Comparison of ENCODE assay signal across 9 cellular contexts in genomic region chr9:133113163-133113927, GRCh38. TPM values are rescaled to one million over a fixed set of nuclear protein-coding genes. Genes with fewer than 3 reads are reported as not detected.
DNase-seq lines count a peak whose midpoint lies in the region; ATAC-seq and TF ChIP-seq lines count a peak whose summit lies in the region.
"Had no signal": no experiment of that assay in that cellular context is flagged by ENCODE, and none has a peak within 500 bp of the region (broad histone marks: within the 10 kb centered on the region; RNA-seq: fewer than 3 reads in every experiment).

No MANE protein-coding gene starts in this region.

- TF ChIP-seq CTCF in heart right ventricle (IDR thresholded peaks at IDR 0.05) (no peak), sigmoid colon (IDR thresholded peaks at IDR 0.05) (no peak), PC-9 (conservative IDR thresholded peaks at IDR 0.05) (no peak)

- H3K9me2 ChIP-seq in PC-9 (ENCODE audit: insufficient read depth): no peaks in the 10 kb centered on the region

- peaks cover 5 to 48% (median 14%) of the 10 kb centered on the region in 9 donors for H3K36me3 ChIP-seq in heart right ventricle
- H3K36me3 ChIP-seq in sigmoid colon: peaks cover 11 to 37% (median 24%) of the 10 kb centered on the region in 4 donors
- H3K36me3 ChIP-seq in PC-9 (ENCODE audit: low read depth): no peaks in the 10 kb centered on the region

- H3K4me3 Mint-ChIP-seq in activated CD8-positive, alpha-beta T cell treated with anti-CD3 and anti-CD28 coated beads, Interleukin-2, amount 10 ng/mL, durations not matched to agents 7 days and 5 days: no peak overlapping the region

- H3K27me3 ChIP-seq in heart right ventricle: no peaks in the 10 kb centered on the region
- H3K27me3 ChIP-seq in sigmoid colon: no peaks in the 10 kb centered on the region
- H3K27me3 ChIP-seq in PC-9 (ENCODE audit: insufficient read depth, low read depth): no peaks in the 10 kb centered on the region

- POLR2A ChIA-PET in activated CD8-positive, alpha-beta T cell treated with anti-CD3 and anti-CD28 coated beads, Interleukin-2, amount 10 ng/mL, durations not matched to agents 7 days and 5 days (lab: Charles Lee): interaction anchor here (0.8 kb wide), 1 partner anchor 21 kb away, joined by 3 read pairs; no protein-coding TSS in a partner anchor
- POLR2A ChIA-PET in PC-9 (lab: Charles Lee; ENCODE audit: unreplicated experiment): interaction anchor here (1.0 kb wide), 1 partner anchor 22 kb away, joined by 4 read pairs; no protein-coding TSS in a partner anchor

- no peak for TF ChIP-seq POLR2A in sigmoid colon (IDR thresholded peaks at IDR 0.05)

- peak overlapping the region; percentile 69 for H3K27ac Mint-ChIP-seq in activated CD8-positive, alpha-beta T cell treated with anti-CD3 and anti-CD28 coated beads, Interleukin-2, amount 10 ng/mL, durations not matched to agents 7 days and 5 days

- WGBS in heart right ventricle, 2 donors: 39 to 53% methylated on average over 19 of the region's 19 CpGs
- 61 to 82% methylated on average over 19 of the region's 19 CpGs for whole genome bisulfite sequencing in sigmoid colon, 2 donors

- intact Hi-C loops in heart right ventricle (cut with DNase I): no loop called here
- intact Hi-C loops in sigmoid colon (cut with DNase I): no loop called here
- intact Hi-C loops in PC-9 (cut with micrococcal nuclease; ENCODE audit: unreplicated experiment): no loop called here

- H3K4me3 ChIP-seq in heart right ventricle: peak overlapping the region in 5 of 10 donors; percentile 2 to 34 (median 16)
- peak overlapping the region in 1 of 4 donors; percentile 27 for H3K4me3 ChIP-seq in sigmoid colon
- H3K4me3 ChIP-seq in PC-9: no peak overlapping the region

- H3K4me2 ChIP-seq in PC-9: no peak overlapping the region

- no TSS peak for BruUV-seq in PC-9 (replicated peaks; lab: Mats Ljungman, UMichigan)

- H3K27ac ChIP-seq in heart right ventricle (peak overlapping the region; percentile 33 to 96 (median 80)), sigmoid colon (peak overlapping the region; percentile 72 to 94 (median 82)), PC-9 (no peak overlapping the region)

- H3K9me3 Mint-ChIP-seq in activated CD8-positive, alpha-beta T cell treated with anti-CD3 and anti-CD28 coated beads, Interleukin-2, amount 10 ng/mL, durations not matched to agents 7 days and 5 days (ENCODE audit: insufficient read depth): no peaks in the 10 kb centered on the region

- ATAC-seq in activated CD8-positive, alpha-beta T cell treated with anti-CD3 and anti-CD28 coated beads, Interleukin-2, amount 10 ng/mL, durations not matched to agents 7 days and 5 days: no peak
- ATAC-seq in heart right ventricle: peak; percentile 17 to 70 (median 39)
- ATAC-seq in GM21528 (IDR thresholded peaks at IDR 0.05; ENCODE audit: low FRiP score, unreplicated experiment): no peak
- no peak for ATAC-seq in HG02973 (IDR thresholded peaks at IDR 0.05; ENCODE audit: unreplicated experiment)

- no peaks in the 10 kb centered on the region for H3K27me3 Mint-ChIP-seq in activated CD8-positive, alpha-beta T cell treated with anti-CD3 and anti-CD28 coated beads, Interleukin-2, amount 10 ng/mL, durations not matched to agents 7 days and 5 days (ENCODE audit: low read depth)

- peaks cover 24% of the 10 kb centered on the region for H3K36me3 Mint-ChIP-seq in activated CD8-positive, alpha-beta T cell treated with anti-CD3 and anti-CD28 coated beads, Interleukin-2, amount 10 ng/mL, durations not matched to agents 7 days and 5 days (ENCODE audit: low read depth)

- H4K20me1 ChIP-seq in PC-9 (ENCODE audit: insufficient read depth): peaks cover 46% of the 10 kb centered on the region

- no peaks in the 10 kb centered on the region for H3K9me3 ChIP-seq in heart right ventricle
- H3K9me3 ChIP-seq in sigmoid colon: no peaks in the 10 kb centered on the region
- H3K9me3 ChIP-seq in PC-9 (ENCODE audit: insufficient read depth, low read depth): no peaks in the 10 kb centered on the region

- H3K4me1 ChIP-seq in heart right ventricle: peaks cover 54 to 71% (median 64%) of the 10 kb centered on the region in 9 donors
- peaks cover 0 to 65% (median 63%) of the 10 kb centered on the region in 4 donors for H3K4me1 ChIP-seq in sigmoid colon
- peaks cover 10% of the 10 kb centered on the region for H3K4me1 ChIP-seq in PC-9 (replicated peaks; ENCODE audit: insufficient read depth)

- no peaks in the 10 kb centered on the region for H3K79me2 ChIP-seq in PC-9 (ENCODE audit: low read depth)

- TF ChIP-seq EP300 in sigmoid colon (IDR thresholded peaks at IDR 0.05): no peak

- DNase-seq in GM03348 (ENCODE audit: low spot score) (peak; percentile 69), heart right ventricle (peak; percentile 66 to 78), sigmoid colon (peak; percentile 78), PC-9 (no peak), superior temporal gyrus (ENCODE audit: extremely low spot score) (no peak)
- DNase-seq in activated CD8-positive, alpha-beta T cell treated with anti-CD3 and anti-CD28 coated beads, Interleukin-2, amount 10 ng/mL, durations not matched to agents 7 days and 5 days: no peak
- DNase-seq: NCI-H1436 had no signal

- H2AFZ ChIP-seq in PC-9: no peak overlapping the region

- peaks cover 64% of the 10 kb centered on the region for H3K4me1 Mint-ChIP-seq in activated CD8-positive, alpha-beta T cell treated with anti-CD3 and anti-CD28 coated beads, Interleukin-2, amount 10 ng/mL, durations not matched to agents 7 days and 5 days (ENCODE audit: low read depth)

- CTCF ChIA-PET in activated CD8-positive, alpha-beta T cell treated with anti-CD3 and anti-CD28 coated beads, Interleukin-2, amount 10 ng/mL, durations not matched to agents 7 days and 5 days (lab: Charles Lee): interaction anchor here (0.9 to 22.3 kb wide), 5 partner anchors 9 to 34 kb away, joined by 3 to 421 read pairs (median 3); no protein-coding TSS in a partner anchor
- CTCF ChIA-PET in PC-9 (lab: Charles Lee): interaction anchor here (1.8 kb wide), 1 partner anchor 31 kb away, joined by 15 read pairs; no protein-coding TSS in a partner anchor

- peaks cover 10% of the 10 kb centered on the region; the same call in 1 of the 2 replicates for H3F3A ChIP-seq in PC-9 (ENCODE audit: insufficient read depth, low read depth)

RNA-seq across cellular contexts. Expression of gene RALGDS, which starts 7.7 kb away (rescaled TPM):
- total RNA-seq in activated CD8-positive, alpha-beta T cell treated with anti-CD3 and anti-CD28 coated beads, Interleukin-2, amount 10 ng/mL, durations not matched to agents 7 days and 5 days: 100 to 1,000 TPM in 1 of 2 experiments, 10 to 100 TPM in 1; 85.7 to 102 TPM
- 10 to 100 TPM; 21.4 to 45.1 (median 28.1) TPM for total RNA-seq in heart right ventricle
- 10 to 100 TPM; 15.6 to 40.5 TPM for polyA plus RNA-seq in heart right ventricle
- total RNA-seq in sigmoid colon: 10 to 100 TPM; 35.2 to 52.7 (median 39.6) TPM
- polyA plus RNA-seq in sigmoid colon: 10 to 100 TPM; 27.6 to 49.7 (median 32.1) TPM
- total RNA-seq in PC-9 (2021): 24.8 and 30.0 TPM in 2 replicates

RNA-seq across cellular contexts. Expression of gene GBGT1, which starts 50.4 kb away (rescaled TPM):
- total RNA-seq in activated CD8-positive, alpha-beta T cell treated with anti-CD3 and anti-CD28 coated beads, Interleukin-2, amount 10 ng/mL, durations not matched to agents 7 days and 5 days: 1 to 10 TPM; 3.1 to 4.1 TPM
- 10 to 100 TPM in 3 of 10 donors, 1 to 10 TPM in 7; 2.5 to 14.7 (median 6.2) TPM for total RNA-seq in heart right ventricle
- 10 to 100 TPM in 1 of 2 donors, 1 to 10 TPM in 1; 5.5 to 10.5 TPM for polyA plus RNA-seq in heart right ventricle
- total RNA-seq in sigmoid colon: 10 to 100 TPM in 3 of 4 donors, 1 to 10 TPM in 1; 8.9 to 31.1 (median 19.2) TPM
- polyA plus RNA-seq in sigmoid colon: 1 to 10 TPM; 4.2 to 9.9 (median 5.4) TPM
- total RNA-seq in PC-9 (2021): 1.2 and 3.0 TPM in 2 replicates

RNA-seq across cellular contexts. Expression of gene CEL, which starts 51.6 kb away (rescaled TPM):
- total RNA-seq in activated CD8-positive, alpha-beta T cell treated with anti-CD3 and anti-CD28 coated beads, Interleukin-2, amount 10 ng/mL, durations not matched to agents 7 days and 5 days: 1 to 10 TPM; 2.4 to 2.8 TPM
- 10 to 100 TPM in 1 of 10 donors, 1 to 10 TPM in 9; 1.9 to 10.1 (median 2.8) TPM for total RNA-seq in heart right ventricle
- 1 to 10 TPM; 1.5 to 3.2 TPM for polyA plus RNA-seq in heart right ventricle
- 1 to 10 TPM in 1 of 4 donors, under 1 TPM in 1, not detected in 2; 0.36 to 1.1 TPM for total RNA-seq in sigmoid colon
- polyA plus RNA-seq in sigmoid colon: 1 to 10 TPM in 2 of 3 donors, under 1 TPM in 1; 0.46 to 4.8 (median 1.0) TPM
- total RNA-seq in PC-9 (2021): 2.7 TPM in 2 replicates

Comparison
In these comparisons a context has a peak if more than half of its experiments do, and no peak if none do; other contexts are left out.
1. DNase-seq: peak in GM03348 (single experiment), heart right ventricle (2 of 2) and sigmoid colon (single experiment); none in activated CD8-positive, alpha-beta T cell treated with anti-CD3 and anti-CD28 coated beads, Interleukin-2, amount 10 ng/mL, durations not matched to agents 7 days and 5 days (single experiment), PC-9 (0 of 2) and superior temporal gyrus (single experiment).
2. ATAC-seq: peak in heart right ventricle (8 of 8); none in activated CD8-positive, alpha-beta T cell treated with anti-CD3 and anti-CD28 coated beads, Interleukin-2, amount 10 ng/mL, durations not matched to agents 7 days and 5 days (single experiment), GM21528 (single experiment) and HG02973 (single experiment).